20 cellular contexts compared by ENCODE assay signal in the genomic region with DNA sequence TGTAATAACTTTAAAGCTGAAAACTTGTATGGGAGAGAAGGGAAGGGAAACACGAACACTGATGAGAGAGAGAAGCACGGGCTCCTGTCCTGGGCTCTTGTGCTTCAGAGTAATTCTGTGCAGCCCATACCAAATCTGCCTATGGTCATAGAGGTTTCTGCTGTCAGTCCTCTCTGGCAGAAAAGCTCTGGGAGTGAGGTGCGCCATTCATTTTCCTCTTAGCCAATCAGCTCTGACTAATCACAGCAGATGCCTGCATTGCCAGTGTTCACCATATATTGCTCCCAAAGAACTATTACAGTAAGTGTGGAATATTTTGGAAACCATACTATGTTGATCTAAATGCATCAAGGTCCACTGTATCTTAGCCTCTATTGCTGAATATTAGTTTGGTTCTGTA. TPM values are rescaled to one million over a fixed set of nuclear protein-coding genes. Genes with fewer than 3 reads are reported as not detected.
DNase-seq lines count a peak whose midpoint lies in the region; ATAC-seq and TF ChIP-seq lines count a peak whose summit lies in the region.
"Had no signal": no experiment of that assay in that cellular context is flagged by ENCODE, and none has a peak within 500 bp of the region (broad histone marks: within the 10 kb centered on the region; RNA-seq: fewer than 3 reads in every experiment).

No MANE protein-coding gene starts in this region.

- H3K27me3 ChIP-seq in Caco-2 (replicated peaks; ENCODE audit: control insufficient read depth, insufficient read depth, low read length) = no peaks in the 10 kb centered on the region
- no peaks in the 10 kb centered on the region for H3K27me3 ChIP-seq in mesenchymal stem cell (ENCODE audit: control insufficient read depth in 1 of 2, insufficient read depth in 1 of 2, low read length in 2 of 2)
- no peaks in the 10 kb centered on the region for H3K27me3 ChIP-seq in smooth muscle cell (ENCODE audit: low read depth)
- H3K27me3 ChIP-seq: BLaER1 treated with 17β-estradiol and CSF1 and Interleukin-3, amounts not matched to agents 10 nM and 100 nM had no signal

- H4K8ac ChIP-seq in mesenchymal stem cell (ENCODE audit: low read length) = peak overlapping the region; percentile 60

- H3K9me3 Mint-ChIP-seq in Caco-2 (ENCODE audit: unreplicated experiment) = no peaks in the 10 kb centered on the region
- H3K9me3 Mint-ChIP-seq: CD4-positive, CD25-positive, alpha-beta regulatory T cell; CD8-positive, alpha-beta memory T cell; IgD-negative memory B cell had no signal

- no peak overlapping the region for H4K91ac ChIP-seq in mesenchymal stem cell (ENCODE audit: low read length)

- H3K4me1 Mint-ChIP-seq in Caco-2 (ENCODE audit: low read depth, unreplicated experiment) = peaks cover 38% of the 10 kb centered on the region
- H3K4me1 Mint-ChIP-seq: B cell; CD4-positive, CD25-positive, alpha-beta regulatory T cell; CD8-positive, alpha-beta memory T cell; IgD-negative memory B cell had no signal

- H3K79me1 ChIP-seq in mesenchymal stem cell (replicated peaks; ENCODE audit: low read length, poor library complexity, severe bottlenecking) = peaks cover 19% of the 10 kb centered on the region

- peaks cover 15% of the 10 kb centered on the region for H3K79me2 ChIP-seq in smooth muscle cell (ENCODE audit: low read depth)

- no peak overlapping the region for H2BK12ac ChIP-seq in mesenchymal stem cell (ENCODE audit: low read length in 2 of 2)

- H3K27ac Mint-ChIP-seq in Caco-2 (ENCODE audit: unreplicated experiment) = peak overlapping the region; percentile 18
- H3K27ac Mint-ChIP-seq: B cell; CD4-positive, CD25-positive, alpha-beta regulatory T cell; CD8-positive, alpha-beta memory T cell; IgD-negative memory B cell had no signal

- no peak overlapping the region for H2BK120ac ChIP-seq in mesenchymal stem cell (ENCODE audit: low read depth, low read length)

- H3K23ac ChIP-seq in mesenchymal stem cell (ENCODE audit: low read length in 2 of 2) = no peak overlapping the region

- no peak for DNase-seq in Caco-2
- DNase-seq in mesenchymal stem cell = no peak
- DNase-seq in smooth muscle cell (lab: John Stamatoyannopoulos, UW; ENCODE audit: unreplicated experiment) = no peak
- no peak for DNase-seq in NCI-H2107 treated with DMSO at 0.1 percent for 48 hours (lab: John Stamatoyannopoulos, UW; ENCODE audit: unreplicated experiment)
- DNase-seq in D341Med (ENCODE audit: low spot score) = no peak
- DNase-seq: 8988T; CD4-positive, CD25-positive, alpha-beta regulatory T cell; CD8-positive, alpha-beta memory T cell; COR-L47; DMS153; DMS79; GDM1; KBM-7 had no signal

- TF ChIP-seq CTCF in Caco-2 (IDR thresholded peaks at IDR 0.05; ENCODE audit: insufficient read depth in 1 of 2, low read depth in 1 of 2, low read length in 1 of 2, severe bottlenecking in 1 of 2, unreplicated experiment in 1 of 2) (no peak), smooth muscle cell (IDR thresholded peaks at IDR 0.05; ENCODE audit: borderline replicate concordance, insufficient read depth, poor library complexity, severe bottlenecking) (no peak)

- H3K9ac ChIP-seq in mesenchymal stem cell (ENCODE audit: low read length) (no peak overlapping the region), smooth muscle cell (ENCODE audit: low read depth) (peak overlapping the region; percentile 6)
- H3K9ac ChIP-seq: BLaER1 treated with 17β-estradiol and CSF1 and Interleukin-3, amounts not matched to agents 10 nM and 100 nM had no signal

- no peak overlapping the region for H3K27ac ChIP-seq in mesenchymal stem cell (ENCODE audit: low read length, poor library complexity, severe bottlenecking)
- H3K27ac ChIP-seq in smooth muscle cell (ENCODE audit: low read depth) = peak overlapping the region; percentile 80
- H3K27ac ChIP-seq: BLaER1 treated with 17β-estradiol and CSF1 and Interleukin-3, amounts not matched to agents 10 nM and 100 nM; HL-60 had no signal

- intact Hi-C loops in Caco-2 (cut with micrococcal nuclease; ENCODE audit: unreplicated experiment) = no loop called here

- POLR2A ChIA-PET in Caco-2 (lab: Charles Lee) = no interaction called here

- H3K18ac ChIP-seq in mesenchymal stem cell (ENCODE audit: low read depth in 1 of 2, low read length in 2 of 2) = peak overlapping the region in 1 of 2 experiments; percentile 7

- H2AFZ ChIP-seq in mesenchymal stem cell (ENCODE audit: low read depth, low read length) = no peak overlapping the region
- no peak overlapping the region for H2AFZ ChIP-seq in smooth muscle cell (ENCODE audit: low read depth)

- H3K4me1 ChIP-seq in Caco-2 (peaks cover 42% of the 10 kb centered on the region), mesenchymal stem cell (ENCODE audit: control insufficient read depth, insufficient read depth, low read depth, low read length) (peaks cover 1% of the 10 kb centered on the region), smooth muscle cell (ENCODE audit: low read depth) (peaks cover 3% of the 10 kb centered on the region)
- H3K4me1 ChIP-seq: BLaER1 treated with 17β-estradiol and CSF1 and Interleukin-3, amounts not matched to agents 10 nM and 100 nM had no signal

- no peak overlapping the region for H3K4ac ChIP-seq in mesenchymal stem cell (ENCODE audit: low read depth in 1 of 2, low read length in 2 of 2)

- ATAC-seq in SK-N-SH treated with all-trans-retinoic acid at 6 μM for 48 hours = peak; percentile 60
- ATAC-seq in HG02798 (IDR thresholded peaks at IDR 0.05; ENCODE audit: poor library complexity, unreplicated experiment) = no peak

- no peaks in the 10 kb centered on the region for H3F3A ChIP-seq in smooth muscle cell (ENCODE audit: low read depth)

- no peak overlapping the region for H2BK5ac ChIP-seq in mesenchymal stem cell (ENCODE audit: low read depth, low read length, poor library complexity, severe bottlenecking)

- CTCF ChIA-PET in Caco-2 (lab: Charles Lee) = no interaction called here

- H3K4me2 ChIP-seq in mesenchymal stem cell (ENCODE audit: low read length, poor library complexity, severe bottlenecking) = no peak overlapping the region
- no peak overlapping the region for H3K4me2 ChIP-seq in smooth muscle cell
- H3K4me2 ChIP-seq: BLaER1 treated with 17β-estradiol and CSF1 and Interleukin-3, amounts not matched to agents 10 nM and 100 nM had no signal

- no peaks in the 10 kb centered on the region for H4K20me1 ChIP-seq in smooth muscle cell (ENCODE audit: low read depth)
- H4K20me1 ChIP-seq: BLaER1 treated with 17β-estradiol and CSF1 and Interleukin-3, amounts not matched to agents 10 nM and 100 nM had no signal

- 98% methylated on average over 3 of the region's 3 CpGs for WGBS in mesenchymal stem cell
- WGBS in smooth muscle cell (ENCODE audit: low lambda C conversion rate) = 98% methylated on average over 3 of the region's 3 CpGs

- H3K14ac ChIP-seq in mesenchymal stem cell (ENCODE audit: low read length in 2 of 2) = no peak overlapping the region

- no TSS peak for BruUV-seq in Caco-2 (replicated peaks; lab: Mats Ljungman, UMichigan)

- peak overlapping the region; percentile 1 for H2AK5ac ChIP-seq in mesenchymal stem cell (ENCODE audit: low read length, severe bottlenecking)

- H2BK15ac ChIP-seq in mesenchymal stem cell (ENCODE audit: low read depth, poor library complexity, severe bottlenecking) = no peak overlapping the region

- no peak overlapping the region for H3K4me3 Mint-ChIP-seq in Caco-2 (ENCODE audit: unreplicated experiment)
- H3K4me3 Mint-ChIP-seq: B cell; CD4-positive, CD25-positive, alpha-beta regulatory T cell; CD8-positive, alpha-beta memory T cell; IgD-negative memory B cell had no signal

- H3K4me3 ChIP-seq in Caco-2 (ENCODE audit: low read depth, low read length) = no peak overlapping the region
- H3K4me3 ChIP-seq in mesenchymal stem cell (ENCODE audit: insufficient read depth in 1 of 2, low read depth in 1 of 2, low read length in 2 of 2) = no peak overlapping the region
- no peak overlapping the region for H3K4me3 ChIP-seq in smooth muscle cell
- H3K4me3 ChIP-seq: BLaER1 treated with 17β-estradiol and CSF1 and Interleukin-3, amounts not matched to agents 10 nM and 100 nM; HAP-1 had no signal

- no peaks in the 10 kb centered on the region for H3K27me3 Mint-ChIP-seq in Caco-2 (ENCODE audit: insufficient read depth, unreplicated experiment)

- H3K36me3 ChIP-seq in Caco-2 (ENCODE audit: control insufficient read depth, insufficient read depth, low read length) = no peaks in the 10 kb centered on the region
- H3K36me3 ChIP-seq in mesenchymal stem cell (ENCODE audit: control insufficient read depth in 1 of 2, insufficient read depth in 2 of 2, low read depth in 1 of 2, low read length in 2 of 2) = peaks cover 0 to 18% of the 10 kb centered on the region in 2 experiments
- peaks cover 3% of the 10 kb centered on the region for H3K36me3 ChIP-seq in smooth muscle cell (ENCODE audit: low read depth)
- H3K36me3 ChIP-seq: BLaER1 treated with 17β-estradiol and CSF1 and Interleukin-3, amounts not matched to agents 10 nM and 100 nM; HAP-1 had no signal

- H3K9me3 ChIP-seq in Caco-2 (no peaks in the 10 kb centered on the region), mesenchymal stem cell (ENCODE audit: control insufficient read depth, low read length) (no peaks in the 10 kb centered on the region), smooth muscle cell (replicated peaks; ENCODE audit: low read depth) (no peaks in the 10 kb centered on the region)
- H3K9me3 ChIP-seq: BLaER1 treated with 17β-estradiol and CSF1 and Interleukin-3, amounts not matched to agents 10 nM and 100 nM had no signal

- peaks cover 58% of the 10 kb centered on the region for H3K36me3 Mint-ChIP-seq in Caco-2 (ENCODE audit: insufficient read depth, unreplicated experiment)
- H3K36me3 Mint-ChIP-seq: CD4-positive, CD25-positive, alpha-beta regulatory T cell; CD8-positive, alpha-beta memory T cell; IgD-negative memory B cell had no signal

TF ChIP-seq in SK-N-SH treated with all-trans-retinoic acid at 6 μM for 48 hours, 23 proteins besides CTCF, POLR2A, EP300 and RAD21 (continues in another document):
- TF ChIP-seq ZNF8 (CRISPR knock-in tag; IDR thresholded peaks at IDR 0.05) = no peak
- TF ChIP-seq BACH2 (CRISPR knock-in tag; IDR thresholded peaks at IDR 0.05; ENCODE audit: borderline replicate concordance) = no peak
- TF ChIP-seq GLIS3 (CRISPR knock-in tag; IDR thresholded peaks at IDR 0.05) = no peak
- no peak for TF ChIP-seq TCF4 (CRISPR knock-in tag; IDR thresholded peaks at IDR 0.05; ENCODE audit: borderline replicate concordance)
- TF ChIP-seq ZFP30 (CRISPR knock-in tag; IDR thresholded peaks at IDR 0.05) = no peak
- TF ChIP-seq RARB (CRISPR knock-in tag; IDR thresholded peaks at IDR 0.05) = no peak
- TF ChIP-seq CSDC2 (CRISPR knock-in tag; IDR thresholded peaks at IDR 0.05) = no peak

RNA-seq across cellular contexts. Expression of a gene that starts 38.1 kb away (rescaled TPM):
- total RNA-seq in Caco-2 (2022) = 69.3 and 73.4 TPM in 2 replicates
- polyA plus RNA-seq in mesenchymal stem cell (2013, experiment 1 of 2) = 58.0 TPM
- 59.6 TPM for polyA plus RNA-seq in mesenchymal stem cell (2013, experiment 2 of 2)
- total RNA-seq in smooth muscle cell = 82.1 and 86.1 TPM in 2 replicates
- 44.6 and 77.5 TPM in 2 replicates for polyA plus RNA-seq in smooth muscle cell
